Comparison of ENCODE assay signal across 24 cellular contexts in the genomic region with DNA sequence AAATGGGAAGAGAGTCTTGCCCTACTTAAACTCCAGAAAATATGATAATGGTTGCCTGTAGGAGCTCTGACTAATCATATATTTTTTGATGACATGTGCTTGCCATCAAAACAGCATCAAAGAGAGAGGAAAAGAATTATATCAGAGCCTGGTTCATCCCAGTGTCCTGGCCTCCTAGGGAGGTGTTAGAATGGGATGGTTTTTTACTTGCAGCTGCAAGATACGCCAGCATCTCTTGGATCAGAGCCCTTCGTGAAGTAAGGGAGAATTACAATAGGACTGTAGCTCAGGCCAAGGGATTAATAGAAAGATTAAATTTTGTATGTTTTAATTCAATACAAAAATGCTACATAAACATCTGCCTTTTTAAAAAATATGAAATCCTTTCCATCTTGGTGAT.
"Had no signal": no experiment of that assay in that cellular context is flagged by ENCODE, and none has a peak within 500 bp of the region (broad histone marks: within the 10 kb centered on the region; RNA-seq: fewer than 3 reads in every experiment).

No MANE protein-coding gene starts in this region.

- H3K36me3 Mint-ChIP-seq: activated CD8-positive, alpha-beta memory T cell treated with anti-CD3 and anti-CD28 coated beads, Interleukin-2, amount 10 ng/mL, durations not matched to agents 7 days and 5 days; activated naive CD4-positive, alpha-beta T cell treated with anti-CD3 and anti-CD28 coated beads, Interleukin-2, amount 50 U/mL, for 72 hours; natural killer cell treated with Interleukin-12 subunit alpha and Interleukin-12 subunit beta and Interleukin-15 and Interleukin-18, amount 100 ng/mL, for 72 hours; type B pancreatic cell had no signal

- H3K4me3 Mint-ChIP-seq: activated CD8-positive, alpha-beta memory T cell treated with anti-CD3 and anti-CD28 coated beads, Interleukin-2, amount 10 ng/mL, durations not matched to agents 7 days and 5 days; activated CD8-positive, alpha-beta T cell treated with anti-CD3 and anti-CD28 coated beads, Interleukin-2, amount 10 ng/mL, durations not matched to agents 7 days and 5 days; effector memory CD8-positive, alpha-beta T cell; natural killer cell treated with Interleukin-12 subunit alpha and Interleukin-12 subunit beta and Interleukin-15 and Interleukin-18, amount 100 ng/mL, for 72 hours; stimulated activated naive CD8-positive, alpha-beta T cell treated with anti-CD3 and anti-CD28 coated beads, Interleukin-15, Interleukin-2, amounts not matched to agents 100 ng/mL and 50 ng/mL, for 24 hours; type B pancreatic cell had no signal

- H3K4me1 Mint-ChIP-seq: activated CD8-positive, alpha-beta memory T cell treated with anti-CD3 and anti-CD28 coated beads, Interleukin-2, amount 10 ng/mL, durations not matched to agents 7 days and 5 days had no signal

- H3K4me1 ChIP-seq: body of pancreas, lower lobe of right lung, right lobe of liver had no signal

- H3K27me3 ChIP-seq: body of pancreas, cardiac muscle cell, heart left ventricle, right lobe of liver had no signal

- H3K27ac ChIP-seq: body of pancreas, cardiac muscle cell, coronary artery, lower lobe of right lung, right lobe of liver had no signal

- ATAC-seq: activated CD8-positive, alpha-beta memory T cell treated with anti-CD3 and anti-CD28 coated beads, Interleukin-2, amount 10 ng/mL, durations not matched to agents 7 days and 5 days; activated CD8-positive, alpha-beta T cell treated with anti-CD3 and anti-CD28 coated beads, Interleukin-2, amount 10 ng/mL, durations not matched to agents 7 days and 5 days; activated naive CD4-positive, alpha-beta T cell treated with anti-CD3 and anti-CD28 coated beads, Interleukin-2, amount 50 U/mL, for 72 hours; effector memory CD8-positive, alpha-beta T cell; left lobe of liver; lower lobe of right lung; natural killer cell treated with Interleukin-12 subunit alpha and Interleukin-12 subunit beta and Interleukin-15 and Interleukin-18, amount 100 ng/mL, for 72 hours had no signal

- H3K9me3 Mint-ChIP-seq: activated naive CD4-positive, alpha-beta T cell treated with anti-CD3 and anti-CD28 coated beads, Interleukin-2, amount 50 U/mL, for 72 hours; activated T-helper 2 cell treated with anti-CD3 and anti-CD28 coated beads, Interferon-gamma antibody, Interleukin-2, Interleukin-4, amounts not matched to agents 10 μg/mL and 5 μg/mL and 100 μg/mL, durations not matched to agents 14 hours and 24 hours and 36 hours; effector memory CD8-positive, alpha-beta T cell; natural killer cell treated with Interleukin-12 subunit alpha and Interleukin-12 subunit beta and Interleukin-15 and Interleukin-18, amount 100 ng/mL, for 72 hours; stimulated activated naive CD8-positive, alpha-beta T cell treated with anti-CD3 and anti-CD28 coated beads, Interleukin-15, Interleukin-2, amounts not matched to agents 100 ng/mL and 50 ng/mL, for 24 hours; type B pancreatic cell had no signal

- H3K27ac Mint-ChIP-seq: activated CD8-positive, alpha-beta memory T cell treated with anti-CD3 and anti-CD28 coated beads, Interleukin-2, amount 10 ng/mL, durations not matched to agents 7 days and 5 days; activated CD8-positive, alpha-beta T cell treated with anti-CD3 and anti-CD28 coated beads, Interleukin-2, amount 10 ng/mL, durations not matched to agents 7 days and 5 days; activated naive CD4-positive, alpha-beta T cell treated with anti-CD3 and anti-CD28 coated beads, Interleukin-2, amount 50 U/mL, for 72 hours; activated T-helper 2 cell treated with anti-CD3 and anti-CD28 coated beads, Interferon-gamma antibody, Interleukin-2, Interleukin-4, amounts not matched to agents 10 μg/mL and 5 μg/mL and 100 μg/mL, durations not matched to agents 14 hours and 24 hours and 36 hours; effector memory CD8-positive, alpha-beta T cell; progenitor cell of endocrine pancreas; stimulated activated naive CD8-positive, alpha-beta T cell treated with anti-CD3 and anti-CD28 coated beads, Interleukin-15, Interleukin-2, amounts not matched to agents 100 ng/mL and 50 ng/mL, for 24 hours; type B pancreatic cell had no signal

- H3K9me3 ChIP-seq: body of pancreas, heart left ventricle, lower lobe of right lung, right lobe of liver had no signal

- H3K27me3 Mint-ChIP-seq: activated CD8-positive, alpha-beta memory T cell treated with anti-CD3 and anti-CD28 coated beads, Interleukin-2, amount 10 ng/mL, durations not matched to agents 7 days and 5 days; effector memory CD8-positive, alpha-beta T cell; natural killer cell treated with Interleukin-12 subunit alpha and Interleukin-12 subunit beta and Interleukin-15 and Interleukin-18, amount 100 ng/mL, for 72 hours; progenitor cell of endocrine pancreas; stimulated activated naive CD8-positive, alpha-beta T cell treated with anti-CD3 and anti-CD28 coated beads, Interleukin-15, Interleukin-2, amounts not matched to agents 100 ng/mL and 50 ng/mL, for 24 hours; type B pancreatic cell had no signal

- H3K36me3 ChIP-seq: cardiac muscle cell, heart left ventricle, lower lobe of right lung, right lobe of liver had no signal

- H3K4me3 ChIP-seq: body of pancreas, cardiac muscle cell, coronary artery, lower lobe of right lung, right lobe of liver had no signal

- DNase-seq: activated CD4-positive, alpha-beta T cell treated with anti-CD3 and anti-CD28 coated beads, Interleukin-2, amount 50 U/mL, for 1 hour; activated CD8-positive, alpha-beta memory T cell treated with anti-CD3 and anti-CD28 coated beads, Interleukin-2, amount 10 ng/mL, durations not matched to agents 7 days and 5 days; activated CD8-positive, alpha-beta T cell treated with anti-CD3 and anti-CD28 coated beads, Interleukin-2, amount 10 ng/mL, durations not matched to agents 7 days and 5 days; activated T-cell treated with anti-CD3 and anti-CD28 coated beads, Interleukin-2, amount 50 U/mL, for 48 hours; aorta; cerebellar nuclear complex; effector memory CD8-positive, alpha-beta T cell; hypothalamus; kidney glomerular epithelial cell; lower lobe of right lung; right lobe of liver; stimulated activated CD4-positive, alpha-beta T cell treated with anti-CD3 and anti-CD28 coated beads, Interleukin-2, amount 100 ng/mL, for 48 hours; T-helper 2 cell had no signal
